In the genomic region with DNA sequence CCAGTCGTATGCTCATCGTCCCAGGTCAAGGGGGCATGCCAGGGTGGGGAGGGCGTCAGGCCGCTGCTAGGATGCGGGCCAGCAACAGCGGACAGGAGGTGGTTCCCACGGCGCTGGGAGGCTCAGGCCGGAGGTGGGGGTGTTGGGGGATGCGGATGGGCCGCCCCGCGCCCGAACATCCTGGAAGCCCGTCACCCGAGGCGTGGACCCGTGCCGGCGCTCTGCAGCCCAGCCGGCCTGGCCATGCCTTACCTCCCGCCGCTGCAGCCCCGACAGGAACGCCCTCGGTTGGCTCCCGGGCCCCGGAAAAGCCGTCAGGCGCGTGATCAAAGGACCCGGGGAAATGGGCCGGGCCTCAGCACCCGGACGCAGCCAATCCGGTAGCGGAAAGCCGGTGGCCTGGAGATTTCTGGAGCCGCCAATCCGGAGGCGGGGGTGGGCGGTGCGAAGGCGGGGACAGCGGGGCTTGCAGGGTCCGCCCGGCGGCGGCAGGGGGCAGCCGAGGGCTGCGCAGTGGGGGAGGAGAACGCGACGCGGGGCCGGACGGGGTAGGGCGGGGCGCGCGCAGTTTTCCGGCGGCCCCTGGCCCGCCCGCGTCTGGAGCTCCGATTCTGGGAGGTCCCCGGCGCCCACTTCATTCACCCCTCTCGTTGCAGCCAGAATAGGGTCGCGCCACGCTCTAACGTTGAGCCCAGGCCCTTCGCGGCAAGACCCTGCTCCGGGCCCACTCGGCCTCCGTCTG, we compare ENCODE assay signal across 1 cellular context.
A peak's percentile ranks its signal among the peaks of the same experiment; 100 is the strongest.
TF ChIP-seq lines count a peak whose summit lies in the region.

SMIM29 (minus strand) TSS at position 280 of the 742 bp plus-strand sequence. CDS start 1,215 bp downstream, outside the sequence.

TF ChIP-seq in HepG2, 621 proteins besides CTCF, POLR2A, EP300 and RAD21 (continued from another document and continues in another):
- TF ChIP-seq DBP (CRISPR knock-in tag; IDR thresholded peaks at IDR 0.05; ENCODE audit: not compliant biosample characterization) (no peak), TRAFD1 (CRISPR knock-in tag; IDR thresholded peaks at IDR 0.05; ENCODE audit: borderline replicate concordance) (no peak), SP1 (IDR thresholded peaks at IDR 0.05) (no peak), SP1 (CRISPR knock-in tag; IDR thresholded peaks at IDR 0.05) (peak; percentile 54; the same call in 1 of the 2 replicates), ELF4 (CRISPR knock-in tag; IDR thresholded peaks at IDR 0.05; ENCODE audit: borderline replicate concordance) (no peak), CREM (IDR thresholded peaks at IDR 0.05) (no peak), CREM (CRISPR knock-in tag; IDR thresholded peaks at IDR 0.05) (no peak), NFE2L2 (IDR thresholded peaks at IDR 0.05; ENCODE audit: low read length) (no peak), ZNF10 (CRISPR knock-in tag; IDR thresholded peaks at IDR 0.05; ENCODE audit: borderline replicate concordance, low read depth) (no peak), SIX4 (CRISPR knock-in tag; IDR thresholded peaks at IDR 0.05) (no peak), HOXA3 (CRISPR knock-in tag; IDR thresholded peaks at IDR 0.05) (peak; percentile 28; the same call in 1 of the 2 replicates), TP53 (CRISPR knock-in tag; conservative IDR thresholded peaks at IDR 0.05) (no peak; the same call in 1 of the 2 replicates), BRF2 (CRISPR knock-in tag; IDR thresholded peaks at IDR 0.05) (no peak), ZC3H4 (CRISPR knock-in tag; IDR thresholded peaks at IDR 0.05; ENCODE audit: borderline replicate concordance) (no peak), CHD4 (IDR thresholded peaks at IDR 0.05; ENCODE audit: borderline replicate concordance, low read length) (0 out of 2 replicates have a peak, but pooled peaks have one; percentile 38), ZZZ3 (CRISPR knock-in tag; IDR thresholded peaks at IDR 0.05; ENCODE audit: borderline replicate concordance) (no peak), ZNF501 (CRISPR knock-in tag; IDR thresholded peaks at IDR 0.05) (peak; percentile 97), SRSF4 (IDR thresholded peaks at IDR 0.05; ENCODE audit: low read depth, low read length, poor library complexity, severe bottlenecking) (no peak), JARID2 (CRISPR knock-in tag; IDR thresholded peaks at IDR 0.05; ENCODE audit: insufficient replicate concordance) (no peak), HNF4G (IDR thresholded peaks at IDR 0.05; ENCODE audit: borderline replicate concordance, low read depth, low read length) (peak; percentile 32; the same call in 1 of the 2 replicates), HNF4G (CRISPR knock-in tag; IDR thresholded peaks at IDR 0.05; ENCODE audit: borderline replicate concordance, low read depth) (no peak; the same call in 1 of the 2 replicates), HCFC1 (IDR thresholded peaks at IDR 0.05; ENCODE audit: low read depth, low read length) (no peak; the same call in 1 of the 2 replicates), RCOR2 (CRISPR knock-in tag; IDR thresholded peaks at IDR 0.05) (no peak; the same call in 1 of the 2 replicates), NFYB (CRISPR knock-in tag; IDR thresholded peaks at IDR 0.05) (peak; percentile 77), ZNF317 (CRISPR knock-in tag; IDR thresholded peaks at IDR 0.05) (no peak)
- TF ChIP-seq, protein P1, sequence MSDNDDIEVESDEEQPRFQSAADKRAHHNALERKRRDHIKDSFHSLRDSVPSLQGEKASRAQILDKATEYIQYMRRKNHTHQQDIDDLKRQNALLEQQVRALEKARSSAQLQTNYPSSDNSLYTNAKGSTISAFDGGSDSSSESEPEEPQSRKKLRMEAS (IDR thresholded peaks at IDR 0.05), result peak; percentile 82
- TF ChIP-seq, protein P2, sequence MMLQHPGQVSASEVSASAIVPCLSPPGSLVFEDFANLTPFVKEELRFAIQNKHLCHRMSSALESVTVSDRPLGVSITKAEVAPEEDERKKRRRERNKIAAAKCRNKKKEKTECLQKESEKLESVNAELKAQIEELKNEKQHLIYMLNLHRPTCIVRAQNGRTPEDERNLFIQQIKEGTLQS (CRISPR knock-in tag; IDR thresholded peaks at IDR 0.05), result no peak; the same call in 1 of the 2 replicates
- TF ChIP-seq, protein P3, sequence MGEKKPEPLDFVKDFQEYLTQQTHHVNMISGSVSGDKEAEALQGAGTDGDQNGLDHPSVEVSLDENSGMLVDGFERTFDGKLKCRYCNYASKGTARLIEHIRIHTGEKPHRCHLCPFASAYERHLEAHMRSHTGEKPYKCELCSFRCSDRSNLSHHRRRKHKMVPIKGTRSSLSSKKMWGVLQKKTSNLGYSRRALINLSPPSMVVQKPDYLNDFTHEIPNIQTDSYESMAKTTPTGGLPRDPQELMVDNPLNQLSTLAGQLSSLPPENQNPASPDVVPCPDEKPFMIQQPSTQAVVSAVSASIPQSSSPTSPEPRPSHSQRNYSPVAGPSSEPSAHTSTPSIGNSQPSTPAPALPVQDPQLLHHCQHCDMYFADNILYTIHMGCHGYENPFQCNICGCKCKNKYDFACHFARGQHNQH (CRISPR knock-in tag; IDR thresholded peaks at IDR 0.05), result peak; percentile 86
- TF ChIP-seq, protein P4, sequence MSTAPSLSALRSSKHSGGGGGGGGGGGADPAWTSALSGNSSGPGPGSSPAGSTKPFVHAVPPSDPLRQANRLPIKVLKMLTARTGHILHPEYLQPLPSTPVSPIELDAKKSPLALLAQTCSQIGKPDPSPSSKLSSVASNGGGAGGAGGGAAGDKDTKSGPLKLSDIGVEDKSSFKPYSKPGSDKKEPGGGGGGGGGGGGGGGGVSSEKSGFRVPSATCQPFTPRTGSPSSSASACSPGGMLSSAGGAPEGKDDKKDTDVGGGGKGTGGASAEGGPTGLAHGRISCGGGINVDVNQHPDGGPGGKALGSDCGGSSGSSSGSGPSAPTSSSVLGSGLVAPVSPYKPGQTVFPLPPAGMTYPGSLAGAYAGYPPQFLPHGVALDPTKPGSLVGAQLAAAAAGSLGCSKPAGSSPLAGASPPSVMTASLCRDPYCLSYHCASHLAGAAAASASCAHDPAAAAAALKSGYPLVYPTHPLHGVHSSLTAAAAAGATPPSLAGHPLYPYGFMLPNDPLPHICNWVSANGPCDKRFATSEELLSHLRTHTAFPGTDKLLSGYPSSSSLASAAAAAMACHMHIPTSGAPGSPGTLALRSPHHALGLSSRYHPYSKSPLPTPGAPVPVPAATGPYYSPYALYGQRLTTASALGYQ (CRISPR knock-in tag; IDR thresholded peaks at IDR 0.05), result peak; percentile 35; the same call in 1 of the 2 replicates
- TF ChIP-seq, protein P5, sequence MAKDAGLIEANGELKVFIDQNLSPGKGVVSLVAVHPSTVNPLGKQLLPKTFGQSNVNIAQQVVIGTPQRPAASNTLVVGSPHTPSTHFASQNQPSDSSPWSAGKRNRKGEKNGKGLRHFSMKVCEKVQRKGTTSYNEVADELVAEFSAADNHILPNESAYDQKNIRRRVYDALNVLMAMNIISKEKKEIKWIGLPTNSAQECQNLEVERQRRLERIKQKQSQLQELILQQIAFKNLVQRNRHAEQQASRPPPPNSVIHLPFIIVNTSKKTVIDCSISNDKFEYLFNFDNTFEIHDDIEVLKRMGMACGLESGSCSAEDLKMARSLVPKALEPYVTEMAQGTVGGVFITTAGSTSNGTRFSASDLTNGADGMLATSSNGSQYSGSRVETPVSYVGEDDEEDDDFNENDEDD (CRISPR knock-in tag; IDR thresholded peaks at IDR 0.05; ENCODE audit: borderline replicate concordance), result peak; percentile 78; the same call in 1 of the 2 replicates
- TF ChIP-seq, protein P6, sequence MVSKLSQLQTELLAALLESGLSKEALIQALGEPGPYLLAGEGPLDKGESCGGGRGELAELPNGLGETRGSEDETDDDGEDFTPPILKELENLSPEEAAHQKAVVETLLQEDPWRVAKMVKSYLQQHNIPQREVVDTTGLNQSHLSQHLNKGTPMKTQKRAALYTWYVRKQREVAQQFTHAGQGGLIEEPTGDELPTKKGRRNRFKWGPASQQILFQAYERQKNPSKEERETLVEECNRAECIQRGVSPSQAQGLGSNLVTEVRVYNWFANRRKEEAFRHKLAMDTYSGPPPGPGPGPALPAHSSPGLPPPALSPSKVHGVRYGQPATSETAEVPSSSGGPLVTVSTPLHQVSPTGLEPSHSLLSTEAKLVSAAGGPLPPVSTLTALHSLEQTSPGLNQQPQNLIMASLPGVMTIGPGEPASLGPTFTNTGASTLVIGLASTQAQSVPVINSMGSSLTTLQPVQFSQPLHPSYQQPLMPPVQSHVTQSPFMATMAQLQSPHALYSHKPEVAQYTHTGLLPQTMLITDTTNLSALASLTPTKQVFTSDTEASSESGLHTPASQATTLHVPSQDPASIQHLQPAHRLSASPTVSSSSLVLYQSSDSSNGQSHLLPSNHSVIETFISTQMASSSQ (IDR thresholded peaks at IDR 0.05; ENCODE audit: low read depth), result no peak
- TF ChIP-seq, protein P6 (CRISPR knock-in tag; IDR thresholded peaks at IDR 0.05; ENCODE audit: borderline replicate concordance), result no peak; the same call in none of the 2 replicates
- TF ChIP-seq, protein P7, sequence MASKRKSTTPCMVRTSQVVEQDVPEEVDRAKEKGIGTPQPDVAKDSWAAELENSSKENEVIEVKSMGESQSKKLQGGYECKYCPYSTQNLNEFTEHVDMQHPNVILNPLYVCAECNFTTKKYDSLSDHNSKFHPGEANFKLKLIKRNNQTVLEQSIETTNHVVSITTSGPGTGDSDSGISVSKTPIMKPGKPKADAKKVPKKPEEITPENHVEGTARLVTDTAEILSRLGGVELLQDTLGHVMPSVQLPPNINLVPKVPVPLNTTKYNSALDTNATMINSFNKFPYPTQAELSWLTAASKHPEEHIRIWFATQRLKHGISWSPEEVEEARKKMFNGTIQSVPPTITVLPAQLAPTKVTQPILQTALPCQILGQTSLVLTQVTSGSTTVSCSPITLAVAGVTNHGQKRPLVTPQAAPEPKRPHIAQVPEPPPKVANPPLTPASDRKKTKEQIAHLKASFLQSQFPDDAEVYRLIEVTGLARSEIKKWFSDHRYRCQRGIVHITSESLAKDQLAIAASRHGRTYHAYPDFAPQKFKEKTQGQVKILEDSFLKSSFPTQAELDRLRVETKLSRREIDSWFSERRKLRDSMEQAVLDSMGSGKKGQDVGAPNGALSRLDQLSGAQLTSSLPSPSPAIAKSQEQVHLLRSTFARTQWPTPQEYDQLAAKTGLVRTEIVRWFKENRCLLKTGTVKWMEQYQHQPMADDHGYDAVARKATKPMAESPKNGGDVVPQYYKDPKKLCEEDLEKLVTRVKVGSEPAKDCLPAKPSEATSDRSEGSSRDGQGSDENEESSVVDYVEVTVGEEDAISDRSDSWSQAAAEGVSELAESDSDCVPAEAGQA (IDR thresholded peaks at IDR 0.05; ENCODE audit: low read depth), result no peak
- TF ChIP-seq, protein P7 (CRISPR knock-in tag; IDR thresholded peaks at IDR 0.05; ENCODE audit: borderline replicate concordance), result no peak
